Comparison of ENCODE assay signal across 20 cellular contexts in genomic region chr2:112906276-112906675, GRCh38. TPM values are rescaled to one million over a fixed set of nuclear protein-coding genes. Genes with fewer than 3 reads are reported as not detected.
DNase-seq lines count a peak whose midpoint lies in the region; ATAC-seq, FAIRE-seq and TF ChIP-seq lines count a peak whose summit lies in the region.
"Had no signal": no experiment of that assay in that cellular context is flagged by ENCODE, and none has a peak within 500 bp of the region (broad histone marks: within the 10 kb centered on the region; RNA-seq: fewer than 3 reads in every experiment).

No MANE protein-coding gene starts in this region.

- TF ChIP-seq EP300 in GM12878 (IDR thresholded peaks at IDR 0.05; ENCODE audit: borderline replicate concordance in 1 of 2, control insufficient read depth in 1 of 2, low read depth in 2 of 2, low read length in 2 of 2) = no peak

- no peak for FAIRE-seq in GM12878 (lab: Jason Lieb, UNC)
- FAIRE-seq: A204.1, D721Med, H54 had no signal

- peak; percentile 32; the same call in 1 of the 3 replicates for ATAC-seq in GM12878
- ATAC-seq in GM19467 (IDR thresholded peaks at IDR 0.05; ENCODE audit: unreplicated experiment) = no peak
- no peak for ATAC-seq in activated naive CD8-positive, alpha-beta T cell treated with anti-CD3 and anti-CD28 coated beads, Interleukin-2, amount 50 U/mL, for 24 hours
- no peak for ATAC-seq in gastrocnemius medialis
- ATAC-seq: GM23338 had no signal

- RAD21 ChIA-PET in GM12878 (lab: Charles Lee; ENCODE audit: unreplicated experiment) = interaction anchor here (0.8 to 1.5 kb wide), 3 partner anchors 21 to 157 kb away, joined by 3 to 6 read pairs (median 5); no protein-coding TSS in a partner anchor

- TF ChIP-seq POLR2A in GM12878 (IDR thresholded peaks at IDR 0.05; ENCODE audit: low read depth, low read length) (no peak), gastrocnemius medialis (IDR thresholded peaks at IDR 0.05) (no peak)

- BruUV-seq in GM12878 (replicated peaks; lab: Mats Ljungman, UMichigan) = no TSS peak

- no peaks in the 10 kb centered on the region for H3K79me2 ChIP-seq in GM12878 (ENCODE audit: control insufficient read depth, insufficient read depth, low read length)

- no peak overlapping the region for H3K4me3 Mint-ChIP-seq in activated naive CD8-positive, alpha-beta T cell treated with anti-CD3 and anti-CD28 coated beads, Interleukin-2, amount 50 U/mL, for 24 hours
- H3K4me3 Mint-ChIP-seq: CD4-positive, CD25-positive, alpha-beta regulatory T cell; CD8-positive, alpha-beta memory T cell; GM23338 had no signal

- H3K9ac ChIP-seq in GM12878 (ENCODE audit: control insufficient read depth, insufficient read depth, low read length) = no peak overlapping the region

- TF ChIP-seq RAD21 in GM12878 (IDR thresholded peaks at IDR 0.05; ENCODE audit: insufficient read depth, low read depth, low read length) = no peak

- no peak overlapping the region for H2AFZ ChIP-seq in GM12878 (ENCODE audit: control insufficient read depth, low read depth, low read length)

- WGBS in GM12878 (ENCODE audit: insufficient coverage, insufficient replicate concordance, low lambda C conversion rate, missing lambda C conversion rate) = 4% methylated on average over 2 of the region's 2 CpGs

- no peaks in the 10 kb centered on the region for H4K20me1 ChIP-seq in GM12878 (ENCODE audit: control insufficient read depth, insufficient read depth)

- H3K4me1 Mint-ChIP-seq in activated naive CD8-positive, alpha-beta T cell treated with anti-CD3 and anti-CD28 coated beads, Interleukin-2, amount 50 U/mL, for 24 hours = no peaks in the 10 kb centered on the region
- H3K4me1 Mint-ChIP-seq: CD4-positive, CD25-positive, alpha-beta regulatory T cell; GM23338 had no signal

- intact Hi-C loops in GM12878 (cut with micrococcal nuclease; ENCODE audit: unreplicated experiment) (no loop called here), gastrocnemius medialis (cut with DNase I; ENCODE audit: low total_unique reads) (no loop called here)

- H3K27me3 ChIP-seq in MG63 (no peaks in the 10 kb centered on the region), GM12878 (replicated peaks in 1 of 2; ENCODE audit: control insufficient read depth in 2 of 2, insufficient read depth in 2 of 2, low read length in 1 of 2) (no peaks in the 10 kb centered on the region), gastrocnemius medialis (no peaks in the 10 kb centered on the region)
- H3K27me3 ChIP-seq: BE2C had no signal

- H3K4me3 ChIP-seq in MG63 = no peak overlapping the region
- H3K4me3 ChIP-seq in GM12878 = no peak overlapping the region
- no peak overlapping the region for H3K4me3 ChIP-seq in gastrocnemius medialis
- H3K4me3 ChIP-seq: GM23338 had no signal

- no peak overlapping the region for H3K4me2 ChIP-seq in GM12878 (ENCODE audit: control insufficient read depth, insufficient read depth)
- H3K4me2 ChIP-seq: GM23338 had no signal

- H3K36me3 Mint-ChIP-seq in activated naive CD8-positive, alpha-beta T cell treated with anti-CD3 and anti-CD28 coated beads, Interleukin-2, amount 50 U/mL, for 24 hours (ENCODE audit: low read depth) = no peaks in the 10 kb centered on the region
- H3K36me3 Mint-ChIP-seq: CD4-positive, CD25-positive, alpha-beta regulatory T cell had no signal

- POLR2A ChIA-PET in GM12878 (lab: Charles Lee) = interaction anchor here (0.7 kb wide), 1 partner anchor 161 kb away, joined by 4 read pairs; no protein-coding TSS in a partner anchor

- no peaks in the 10 kb centered on the region for H3K27me3 Mint-ChIP-seq in activated naive CD8-positive, alpha-beta T cell treated with anti-CD3 and anti-CD28 coated beads, Interleukin-2, amount 50 U/mL, for 24 hours

- no peaks in the 10 kb centered on the region; the same call in 1 of the 2 replicates for H3K9me3 ChIP-seq in MG63
- H3K9me3 ChIP-seq in GM12878 (replicated peaks; ENCODE audit: control insufficient read depth, insufficient read depth, low read length) = no peaks in the 10 kb centered on the region
- no peaks in the 10 kb centered on the region for H3K9me3 ChIP-seq in gastrocnemius medialis
- H3K9me3 ChIP-seq: BE2C had no signal

- no peak overlapping the region for H3K27ac ChIP-seq in GM12878 (ENCODE audit: control insufficient read depth, insufficient read depth)
- no peak overlapping the region for H3K27ac ChIP-seq in gastrocnemius medialis
- H3K27ac ChIP-seq: HL-60 had no signal

- SMC1A ChIA-PET in GM12878 (lab: Charles Lee; ENCODE audit: uncharacterized antibody, unreplicated experiment) = interaction anchor here (1.1 to 1.6 kb wide), 2 partner anchors 20 to 36 kb away, joined by 4 read pairs; no protein-coding TSS in a partner anchor

- TF ChIP-seq CTCF in GM12878 (IDR thresholded peaks at IDR 0.05 in 2 of 3, conservative IDR thresholded peaks at IDR 0.05 in 1 of 3; ENCODE audit: control insufficient read depth in 2 of 3, extremely low read depth in 1 of 3, insufficient read depth in 1 of 3, low read depth in 3 of 3, low read length in 3 of 3) (no peak), gastrocnemius medialis (IDR thresholded peaks at IDR 0.05 in 4 of 5, conservative IDR thresholded peaks at IDR 0.05 in 1 of 5) (no peak)

- H3K36me3 ChIP-seq in MG63 (no peaks in the 10 kb centered on the region), GM12878 (ENCODE audit: control insufficient read depth in 2 of 2, insufficient read depth in 2 of 2, low read length in 1 of 2) (no peaks in the 10 kb centered on the region), gastrocnemius medialis (no peaks in the 10 kb centered on the region)
- H3K36me3 ChIP-seq: BE2C had no signal

- no peak overlapping the region for H3K27ac Mint-ChIP-seq in activated naive CD8-positive, alpha-beta T cell treated with anti-CD3 and anti-CD28 coated beads, Interleukin-2, amount 50 U/mL, for 24 hours
- H3K27ac Mint-ChIP-seq: CD4-positive, CD25-positive, alpha-beta regulatory T cell; GM23338 had no signal

- peak; percentile 52 for DNase-seq in MG63
- no peak for DNase-seq in GM12878 (ENCODE audit: low read depth, low spot score)
- peak; percentile 25 for DNase-seq in glomerular visceral epithelial cell (ENCODE audit: extremely low spot score)
- no peak for DNase-seq in activated naive CD8-positive, alpha-beta T cell treated with anti-CD3 and anti-CD28 coated beads, Interleukin-2, amount 50 U/mL, for 24 hours
- no peak for DNase-seq in gastrocnemius medialis
- DNase-seq: ACHN; BE2C; C1 segment of cervical spinal cord; CD4-positive, CD25-positive, alpha-beta regulatory T cell; CD8-positive, alpha-beta memory T cell; COR-L47; GDM1; HCEC 1CT had no signal

- H3K9me3 Mint-ChIP-seq in activated naive CD8-positive, alpha-beta T cell treated with anti-CD3 and anti-CD28 coated beads, Interleukin-2, amount 50 U/mL, for 24 hours = peaks cover 4% of the 10 kb centered on the region

- H3K4me1 ChIP-seq in GM12878 (ENCODE audit: control insufficient read depth, insufficient read depth, low read length) (no peaks in the 10 kb centered on the region), gastrocnemius medialis (no peaks in the 10 kb centered on the region)
- H3K4me1 ChIP-seq: BE2C had no signal

- CTCF ChIA-PET in GM12878 (lab: Yijun Ruan, JAX) = interaction anchor here (0.8 to 2.2 kb wide), 4 partner anchors 9 to 157 kb away, joined by 3 to 11 read pairs (median 4); no protein-coding TSS in a partner anchor

- in situ Hi-C loops in GM12878 (cut with MboI) (no loop called here), gastrocnemius medialis (cut with MboI; ENCODE audit: low sequenced_read_pairs in 4 of 4) (no loop called here)

TF ChIP-seq in GM12878, 131 proteins besides CTCF, POLR2A, EP300 and RAD21:
- TF ChIP-seq SUZ12 (IDR thresholded peaks at IDR 0.05; ENCODE audit: unreplicated experiment) = no peak
- TF ChIP-seq SMC3 (IDR thresholded peaks at IDR 0.05; ENCODE audit: borderline replicate concordance, low read length) = no peak
TF ChIP-seq in GM12878: peak in this region for 0.

RNA-seq across cellular contexts. Expression of gene IL37, which starts 4.7 kb away (rescaled TPM):
- 3.1 and 6.9 TPM in 2 replicates for total RNA-seq in MG63 (2014; rRNA removed; shearing (Covaris generic); ENCODE audit: low replicate concordance)
- total RNA-seq in GM12878 (2013; cell fraction: nucleolus; rRNA removed) = 1.3 TPM in 1 of 2 replicates, not detected in the other
- total RNA-seq in GM12878 (2014; rRNA removed) (not detected in 2 replicates), GM12878 (2014; rRNA removed; fragmentation: Illumina TruSeq; extraction: Trizol) (not detected in 2 replicates), GM12878 (2021) (not detected in 2 replicates), gastrocnemius medialis (not detected)
- not detected for polyA plus RNA-seq in GM12878 (2011; ENCODE audit: low read depth)
- polyA plus RNA-seq in GM12878 (2011; rRNA removed) (not detected in 2 replicates), GM12878 (2014; fragmentation: Illumina TruSeq; extraction: Trizol) (0.41 TPM in 1 of 2 replicates, not detected in the other), GM12878 (2014; fragmentation: Nextera tagmentation; extraction: Ambion mirVana) (not detected), GM12878 (2014; rRNA removed) (0.54 TPM in 1 of 2 replicates, not detected in the other), GM12878 (2016; fragmentation: Nextera tagmentation; extraction: Ambion mirVana) (not detected)
- polyA plus RNA-seq in GM12878 (2011; cell fraction: cytosol; rRNA removed) = not detected in 2 replicates
- 0.26 and 0.60 TPM in 2 replicates for polyA plus RNA-seq in GM12878 (2011; cell fraction: nucleus; rRNA removed)
- polyA plus RNA-seq in GM12878 (2012) = 0.17 TPM in 1 of 2 replicates, not detected in the other
- not detected in 2 replicates for polyA minus RNA-seq in GM12878 (2011; rRNA and poly(A)+ RNA removed)
- polyA minus RNA-seq in GM12878 (2011; cell fraction: cytosol; rRNA and poly(A)+ RNA removed) = not detected in 2 replicates
- polyA minus RNA-seq in GM12878 (2011; cell fraction: nucleus; rRNA and poly(A)+ RNA removed) = not detected in 2 replicates
- total RNA-seq: CD4-positive, CD25-positive, alpha-beta regulatory T cell; CD8-positive, alpha-beta memory T cell; GM23338; HT1080 had no signal
- polyA plus RNA-seq: CD4-positive, CD25-positive, alpha-beta regulatory T cell; CD8-positive, alpha-beta memory T cell; GM23338 had no signal

Comparison
In these comparisons a context has a peak if more than half of its experiments do, and no peak if none do; other contexts are left out.
1. DNase-seq: peak in MG63 (single experiment) and glomerular visceral epithelial cell (single experiment); none in GM12878 (single experiment), activated naive CD8-positive, alpha-beta T cell treated with anti-CD3 and anti-CD28 coated beads, Interleukin-2, amount 50 U/mL, for 24 hours (single experiment) and gastrocnemius medialis (0 of 2).